Comparison of ENCODE assay signal across 34 cellular contexts in genomic region chr2:193816008-193816407, GRCh38.
"Had no signal": no experiment of that assay in that cellular context is flagged by ENCODE, and none has a peak within 500 bp of the region (broad histone marks: within the 10 kb centered on the region; RNA-seq: fewer than 3 reads in every experiment).

No MANE protein-coding gene starts in this region.

- H3K4me3 ChIP-seq: MG63 had no signal

- H3K27me3 ChIP-seq: MG63 had no signal

- H3K9me3 ChIP-seq: MG63 had no signal

- H3K36me3 ChIP-seq: MG63 had no signal

- DNase-seq: Karpas-422, Kasumi-1, MG63, MM.1S, MV-4-11, NCI-H1048, NCI-H1092, NCI-H1092 treated with DMSO at 0.1 percent for 48 hours, NCI-H1105, NCI-H1105 treated with DMSO at 0.1 percent for 48 hours, NCI-H1417, NCI-H1417 treated with DMSO at 0.1 percent for 48 hours, NCI-H1436, NCI-H1436 treated with DMSO at 0.1 percent for 48 hours, NCI-H146, NCI-H1694, NCI-H1694 treated with DMSO at 0.1 percent for 48 hours, NCI-H187, NCI-H187 treated with DMSO at 0.1 percent for 48 hours, NCI-H1930, NCI-H2029, NCI-H2029 treated with DMSO at 0.1 percent for 48 hours, NCI-H2081, NCI-H2081 treated with DMSO at 0.1 percent for 48 hours, NCI-H2107, NCI-H2171, NCI-H2171 treated with DMSO at 0.1 percent for 48 hours, NCI-H2227 treated with DMSO at 0.1 percent for 48 hours, NCI-H226, NCI-H345, NCI-H446, NCI-H446 treated with DMSO at 0.1 percent for 48 hours, NCI-H510A, NCI-H510A treated with DMSO at 0.1 percent for 48 hours had no signal
